Comparison of ENCODE assay signal across 24 cellular contexts in genomic region chr12:88973998-88974397, GRCh38.
"Had no signal": no experiment of that assay in that cellular context is flagged by ENCODE, and none has a peak within 500 bp of the region (broad histone marks: within the 10 kb centered on the region; RNA-seq: fewer than 3 reads in every experiment).

No MANE protein-coding gene starts in this region.

- DNase-seq: naive thymus-derived CD4-positive, alpha-beta T cell; natural killer cell; occipital lobe; ovary; posterior cingulate gyrus; psoas muscle; right cardiac atrium; stimulated activated CD4-positive, alpha-beta T cell treated with anti-CD3 and anti-CD28 coated beads, Interleukin-15, amount 100 ng/mL, for 24 hours; stimulated activated CD4-positive, alpha-beta T cell treated with anti-CD3 and anti-CD28 coated beads, Interleukin-2, amount 100 ng/mL, for 24 hours; stimulated activated CD4-positive, alpha-beta T cell treated with anti-CD3 and anti-CD28 coated beads, Interleukin-2, amount 100 ng/mL, for 48 hours; stimulated activated CD4-positive, alpha-beta T cell treated with anti-CD3 and anti-CD28 coated beads, Interleukin-4, amount 100 ng/mL, for 24 hours; stimulated activated naive B cell treated with anti-CD40 and anti-IgM and Interleukin-4, amounts not matched to agents 10 μg/mL and 1 μg/mL and 100 μg/mL, for 72 hours; stimulated activated naive CD4-positive, alpha-beta T cell treated with Interleukin-2 at 50 U/mL for 16 hours; stomach; thyroid gland; upper lobe of right lung; uterus had no signal

- H3K9ac ChIP-seq: neural progenitor cell, parathyroid adenoma had no signal

- H3K9me3 ChIP-seq: ovary, psoas muscle, stomach, thoracic aorta, thyroid gland, tibial nerve, upper lobe of right lung, uterus had no signal

- H2AFZ ChIP-seq: neural progenitor cell, parathyroid adenoma had no signal

- H3K4me3 ChIP-seq: neural progenitor cell, ovary, psoas muscle, skin epidermis, stomach, thoracic aorta, thyroid gland, tibial nerve, upper lobe of right lung, uterus had no signal

- H3K36me3 ChIP-seq: neural progenitor cell, ovary, stomach, thoracic aorta, thyroid gland, tibial nerve, upper lobe of right lung, uterus had no signal

- H3K79me2 ChIP-seq: parathyroid adenoma had no signal

- H3K27ac ChIP-seq: neural progenitor cell, ovary, parathyroid adenoma, psoas muscle, skin epidermis, stomach, thoracic aorta, thyroid gland, tibial nerve, upper lobe of right lung, uterus had no signal

- H3K4me2 ChIP-seq: neural progenitor cell had no signal

- H3K4me1 ChIP-seq: neural progenitor cell, parathyroid adenoma, psoas muscle, stomach, thyroid gland, tibial nerve, upper lobe of right lung, uterus had no signal

- H3K27me3 ChIP-seq: neural progenitor cell, ovary, stomach, thyroid gland, tibial nerve, upper lobe of right lung, uterus had no signal

- ATAC-seq: naive thymus-derived CD4-positive, alpha-beta T cell; natural killer cell; psoas muscle; right cardiac atrium; sciatic nerve; stimulated activated effector memory CD8-positive, alpha-beta T cell treated with anti-CD3 and anti-CD28 coated beads, Interleukin-12 subunit alpha, Interleukin-12 subunit beta, amount 100 ng/mL, for 72 hours; stimulated activated naive B cell treated with anti-CD40 and anti-IgM and Interleukin-4, amounts not matched to agents 10 μg/mL and 1 μg/mL and 100 μg/mL, for 72 hours; upper lobe of right lung had no signal
